In the genomic region with DNA sequence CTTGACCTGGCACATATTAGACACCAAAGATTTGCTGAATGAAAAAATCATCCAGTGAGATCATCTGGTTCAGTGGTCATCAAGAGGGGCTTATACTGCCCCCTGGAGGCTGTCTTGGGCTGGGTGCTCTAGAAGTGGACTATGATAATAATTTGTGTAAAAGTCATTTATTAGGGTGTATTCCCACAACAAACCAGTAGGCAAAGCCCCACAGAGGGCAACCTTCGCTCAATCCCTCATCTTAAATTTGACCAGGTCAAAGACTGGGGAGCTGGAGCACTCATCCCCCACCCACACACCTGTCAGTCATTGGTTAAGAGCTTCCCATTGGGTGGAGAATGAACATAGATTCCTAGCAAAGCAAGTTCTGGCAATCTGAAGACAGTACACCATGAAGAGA, we compare ENCODE assay signal across 8 cellular contexts. TPM values are rescaled to one million over a fixed set of nuclear protein-coding genes. Genes with fewer than 3 reads are reported as not detected.
DNase-seq lines count a peak whose midpoint lies in the region; ATAC-seq and TF ChIP-seq lines count a peak whose summit lies in the region.

No MANE protein-coding gene starts in this region.

- TF ChIP-seq CTCF in LNCaP clone FGC (IDR thresholded peaks at IDR 0.05; ENCODE audit: control insufficient read depth, extremely low read depth, insufficient read depth) (peak; percentile 44), chondrocyte (IDR thresholded peaks at IDR 0.05) (peak; percentile 74), neural progenitor cell (IDR thresholded peaks at IDR 0.05) (peak; percentile 92)

- no peaks in the 10 kb centered on the region for H3K27me3 ChIP-seq in neural progenitor cell

- peaks cover 3% of the 10 kb centered on the region for H4K20me1 ChIP-seq in neural progenitor cell (ENCODE audit: low read depth)

- H3K9ac ChIP-seq in neural progenitor cell, result no peak overlapping the region

- no peak overlapping the region for H3K27ac Mint-ChIP-seq in activated CD4-positive, alpha-beta T cell treated with anti-CD3 and anti-CD28 coated beads, Interleukin-2, amount 10 ng/mL, durations not matched to agents 7 days and 5 days
- H3K27ac Mint-ChIP-seq in chondrocyte (ENCODE audit: unreplicated experiment), result no peak overlapping the region
- H3K27ac Mint-ChIP-seq in neural progenitor cell, result no peak overlapping the region
- H3K27ac Mint-ChIP-seq in activated T-helper 17 cell treated with anti-CD3 and anti-CD28 coated beads, Interleukin-2, amount 50 U/mL, for 72 hours, result no peak overlapping the region

- H3K4me3 Mint-ChIP-seq in activated CD4-positive, alpha-beta T cell treated with anti-CD3 and anti-CD28 coated beads, Interleukin-2, amount 10 ng/mL, durations not matched to agents 7 days and 5 days, result no peak overlapping the region
- H3K4me3 Mint-ChIP-seq in chondrocyte (ENCODE audit: unreplicated experiment) (no peak overlapping the region), neural progenitor cell (no peak overlapping the region)
- H3K4me3 Mint-ChIP-seq in activated T-helper 17 cell treated with anti-CD3 and anti-CD28 coated beads, Interleukin-2, amount 50 U/mL, for 72 hours, result no peak overlapping the region

- no peak for ATAC-seq in activated T-helper 17 cell treated with anti-CD3 and anti-CD28 coated beads, Interleukin-2, amount 50 U/mL, for 72 hours (replicated peaks)
- no peak for ATAC-seq in HG03045 (IDR thresholded peaks at IDR 0.05; ENCODE audit: unreplicated experiment)

- H3K4me3 ChIP-seq in LNCaP clone FGC (ENCODE audit: low read depth, low read length) (no peak overlapping the region), neural progenitor cell (no peak overlapping the region)

- H3K4me2 ChIP-seq in neural progenitor cell, result no peak overlapping the region

- no peak overlapping the region for H2AFZ ChIP-seq in neural progenitor cell (replicated peaks)

- no peaks in the 10 kb centered on the region for H3K36me3 ChIP-seq in neural progenitor cell

- no peaks in the 10 kb centered on the region for H3K79me2 ChIP-seq in neural progenitor cell (ENCODE audit: low read depth)

- no peaks in the 10 kb centered on the region for H3F3A ChIP-seq in neural progenitor cell (ENCODE audit: low read depth)

- POLR2A ChIA-PET in activated CD4-positive, alpha-beta T cell treated with anti-CD3 and anti-CD28 coated beads, Interleukin-2, amount 10 ng/mL, durations not matched to agents 7 days and 5 days (lab: Charles Lee), result no interaction called here

- H3K4me1 ChIP-seq in neural progenitor cell, result no peaks in the 10 kb centered on the region

- H3K9me3 ChIP-seq in neural progenitor cell (ENCODE audit: low read depth), result no peaks in the 10 kb centered on the region

- H3K27me3 Mint-ChIP-seq in activated CD4-positive, alpha-beta T cell treated with anti-CD3 and anti-CD28 coated beads, Interleukin-2, amount 10 ng/mL, durations not matched to agents 7 days and 5 days, result peaks cover 33% of the 10 kb centered on the region
- peaks cover 41% of the 10 kb centered on the region for H3K27me3 Mint-ChIP-seq in chondrocyte (ENCODE audit: low read depth)
- peaks cover 4% of the 10 kb centered on the region for H3K27me3 Mint-ChIP-seq in neural progenitor cell (ENCODE audit: insufficient read depth, low read depth)
- H3K27me3 Mint-ChIP-seq in activated T-helper 17 cell treated with anti-CD3 and anti-CD28 coated beads, Interleukin-2, amount 50 U/mL, for 72 hours, result peaks cover 38% of the 10 kb centered on the region

- H3K27ac ChIP-seq in neural progenitor cell, result no peak overlapping the region

- peak; percentile 35 for DNase-seq in activated CD4-positive, alpha-beta T cell treated with anti-CD3 and anti-CD28 coated beads, Interleukin-2, amount 10 ng/mL, durations not matched to agents 7 days and 5 days
- DNase-seq in activated CD4-positive, alpha-beta T cell treated with anti-CD3 and anti-CD28 coated beads, Interleukin-2, amount 50 U/mL, for 1 hour, result no peak
- DNase-seq in LNCaP clone FGC (ENCODE audit: low read depth), result no peak
- DNase-seq in chondrocyte (ENCODE audit: low spot score), result no peak
- DNase-seq in neural progenitor cell (ENCODE audit: low spot score), result peak; percentile 66
- no peak for DNase-seq in NCI-H526 treated with DMSO at 0.1 percent for 48 hours (lab: John Stamatoyannopoulos, UW)

- no peaks in the 10 kb centered on the region for H3K4me1 Mint-ChIP-seq in activated CD4-positive, alpha-beta T cell treated with anti-CD3 and anti-CD28 coated beads, Interleukin-2, amount 10 ng/mL, durations not matched to agents 7 days and 5 days
- no peaks in the 10 kb centered on the region for H3K4me1 Mint-ChIP-seq in chondrocyte (ENCODE audit: low read depth)
- no peaks in the 10 kb centered on the region for H3K4me1 Mint-ChIP-seq in neural progenitor cell
- H3K4me1 Mint-ChIP-seq in activated T-helper 17 cell treated with anti-CD3 and anti-CD28 coated beads, Interleukin-2, amount 50 U/mL, for 72 hours, result no peaks in the 10 kb centered on the region

- H3K36me3 Mint-ChIP-seq in activated CD4-positive, alpha-beta T cell treated with anti-CD3 and anti-CD28 coated beads, Interleukin-2, amount 10 ng/mL, durations not matched to agents 7 days and 5 days (ENCODE audit: low read depth), result no peaks in the 10 kb centered on the region
- no peaks in the 10 kb centered on the region for H3K36me3 Mint-ChIP-seq in chondrocyte (ENCODE audit: low read depth)
- H3K36me3 Mint-ChIP-seq in neural progenitor cell, result no peaks in the 10 kb centered on the region
- no peaks in the 10 kb centered on the region for H3K36me3 Mint-ChIP-seq in activated T-helper 17 cell treated with anti-CD3 and anti-CD28 coated beads, Interleukin-2, amount 50 U/mL, for 72 hours (ENCODE audit: low read depth)

- no peaks in the 10 kb centered on the region for H3K9me3 Mint-ChIP-seq in activated CD4-positive, alpha-beta T cell treated with anti-CD3 and anti-CD28 coated beads, Interleukin-2, amount 10 ng/mL, durations not matched to agents 7 days and 5 days
- H3K9me3 Mint-ChIP-seq in chondrocyte (ENCODE audit: low read depth) (no peaks in the 10 kb centered on the region), neural progenitor cell (no peaks in the 10 kb centered on the region)
- H3K9me3 Mint-ChIP-seq in activated T-helper 17 cell treated with anti-CD3 and anti-CD28 coated beads, Interleukin-2, amount 50 U/mL, for 72 hours, result no peaks in the 10 kb centered on the region

- CTCF ChIA-PET in activated CD4-positive, alpha-beta T cell treated with anti-CD3 and anti-CD28 coated beads, Interleukin-2, amount 10 ng/mL, durations not matched to agents 7 days and 5 days (lab: Charles Lee), result no interaction called here

RNA-seq across cellular contexts. Expression of gene FICD, which starts 20.0 kb away (rescaled TPM):
- total RNA-seq in activated CD4-positive, alpha-beta T cell treated with anti-CD3 and anti-CD28 coated beads, Interleukin-2, amount 10 ng/mL, durations not matched to agents 7 days and 5 days, result 1 to 10 TPM; 5.6 to 6.8 TPM
- 7.8 to 8.4 TPM (median 8.0 TPM) in 3 replicates for total RNA-seq in chondrocyte
- total RNA-seq in neural progenitor cell (ENCODE audit: low replicate concordance), result 5.4 and 7.1 TPM in 2 replicates
- total RNA-seq in activated T-helper 17 cell treated with anti-CD3 and anti-CD28 coated beads, Interleukin-2, amount 50 U/mL, for 72 hours, result 1 to 10 TPM; 2.9 to 3.6 TPM

Comparison
In these comparisons a context has a peak if more than half of its experiments do, and no peak if none do; other contexts are left out.
1. DNase-seq: peak in activated CD4-positive, alpha-beta T cell treated with anti-CD3 and anti-CD28 coated beads, Interleukin-2, amount 10 ng/mL, durations not matched to agents 7 days and 5 days (single experiment) and neural progenitor cell (single experiment); none in activated CD4-positive, alpha-beta T cell treated with anti-CD3 and anti-CD28 coated beads, Interleukin-2, amount 50 U/mL, for 1 hour (single experiment), LNCaP clone FGC (single experiment), chondrocyte (single experiment) and NCI-H526 treated with DMSO at 0.1 percent for 48 hours (single experiment).
2. Peak in every context shown above with its lines, with median percentiles within 50 percentile points of each other: CTCF ChIP-seq.